1 cellular context compared by ENCODE assay signal in the genomic region with DNA sequence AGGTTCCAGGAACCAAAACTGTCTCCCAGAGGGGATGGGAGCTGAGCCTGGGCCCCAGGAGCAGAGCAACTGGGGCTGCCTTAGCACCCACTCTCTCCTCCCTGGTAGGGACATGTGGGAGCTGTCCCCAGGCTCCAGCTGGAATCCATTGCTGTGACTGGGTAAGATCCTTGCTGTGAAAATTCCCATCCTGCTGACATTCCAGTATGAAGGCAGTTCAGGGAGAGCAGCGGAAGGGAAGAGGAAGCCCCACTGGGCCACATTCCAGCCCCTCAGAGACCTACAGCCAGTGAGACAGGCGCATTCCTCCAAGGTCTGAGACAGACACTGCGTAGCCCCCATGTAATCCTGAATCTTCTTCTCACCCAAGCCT.
TF ChIP-seq lines count a peak whose summit lies in the region.

No MANE protein-coding gene starts in this region.

TF ChIP-seq in HepG2, 621 proteins besides CTCF, POLR2A, EP300 and RAD21 (continued from another document and continues in another):
- TF ChIP-seq, protein P1, sequence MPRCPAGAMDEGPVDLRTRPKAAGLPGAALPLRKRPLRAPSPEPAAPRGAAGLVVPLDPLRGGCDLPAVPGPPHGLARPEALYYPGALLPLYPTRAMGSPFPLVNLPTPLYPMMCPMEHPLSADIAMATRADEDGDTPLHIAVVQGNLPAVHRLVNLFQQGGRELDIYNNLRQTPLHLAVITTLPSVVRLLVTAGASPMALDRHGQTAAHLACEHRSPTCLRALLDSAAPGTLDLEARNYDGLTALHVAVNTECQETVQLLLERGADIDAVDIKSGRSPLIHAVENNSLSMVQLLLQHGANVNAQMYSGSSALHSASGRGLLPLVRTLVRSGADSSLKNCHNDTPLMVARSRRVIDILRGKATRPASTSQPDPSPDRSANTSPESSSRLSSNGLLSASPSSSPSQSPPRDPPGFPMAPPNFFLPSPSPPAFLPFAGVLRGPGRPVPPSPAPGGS (CRISPR knock-in tag; IDR thresholded peaks at IDR 0.05): 0 out of 2 replicates have a peak, but pooled peaks have one; percentile 8
- TF ChIP-seq ZNF136 (CRISPR knock-in tag; IDR thresholded peaks at IDR 0.05; ENCODE audit: low read depth) (no peak), ZNF761 (CRISPR knock-in tag; conservative IDR thresholded peaks at IDR 0.05) (0 out of 2 replicates have a peak, but pooled peaks have one; percentile 27), BRD4 (CRISPR knock-in tag; IDR thresholded peaks at IDR 0.05) (no peak), IKZF1 (IDR thresholded peaks at IDR 0.05) (no peak), TEAD3 (CRISPR knock-in tag; optimal IDR thresholded peaks at IDR 0.05; ENCODE audit: borderline replicate concordance) (peak; percentile 11), ZNF777 (CRISPR knock-in tag; IDR thresholded peaks at IDR 0.05) (no peak), SNAPC2 (CRISPR knock-in tag; IDR thresholded peaks at IDR 0.05) (no peak), NR2F1 (CRISPR knock-in tag; IDR thresholded peaks at IDR 0.05) (no peak), IRF2 (CRISPR knock-in tag; IDR thresholded peaks at IDR 0.05) (no peak), AGO1 (IDR thresholded peaks at IDR 0.05; ENCODE audit: low read depth, low read length, poor library complexity, severe bottlenecking) (no peak), RFX1 (IDR thresholded peaks at IDR 0.05) (no peak), ZNF101 (CRISPR knock-in tag; IDR thresholded peaks at IDR 0.05; ENCODE audit: borderline replicate concordance, low read depth) (no peak), PHF5A (CRISPR knock-in tag; IDR thresholded peaks at IDR 0.05; ENCODE audit: low read depth, unreplicated experiment) (no peak), RBM39 (IDR thresholded peaks at IDR 0.05; ENCODE audit: low read depth, low read length, poor library complexity, severe bottlenecking) (no peak), ZNF678 (CRISPR knock-in tag; IDR thresholded peaks at IDR 0.05) (no peak), ZNF441 (CRISPR knock-in tag; IDR thresholded peaks at IDR 0.05; ENCODE audit: borderline replicate concordance) (no peak), REXO4 (CRISPR knock-in tag; IDR thresholded peaks at IDR 0.05; ENCODE audit: borderline replicate concordance) (no peak), FOSL2 (CRISPR knock-in tag; IDR thresholded peaks at IDR 0.05) (no peak), ATF7 (IDR thresholded peaks at IDR 0.05) (no peak), ATF7 (CRISPR knock-in tag; IDR thresholded peaks at IDR 0.05) (no peak), ZNF781 (CRISPR knock-in tag; IDR thresholded peaks at IDR 0.05; ENCODE audit: borderline replicate concordance, not compliant biosample characterization) (no peak), FOXJ3 (CRISPR knock-in tag; IDR thresholded peaks at IDR 0.05; ENCODE audit: borderline replicate concordance) (no peak), HOXA9 (CRISPR knock-in tag; IDR thresholded peaks at IDR 0.05; ENCODE audit: borderline replicate concordance) (no peak), RXRB (CRISPR knock-in tag; IDR thresholded peaks at IDR 0.05; ENCODE audit: borderline replicate concordance) (no peak), CBFB (CRISPR knock-in tag; IDR thresholded peaks at IDR 0.05) (no peak), ZFX (CRISPR knock-in tag; IDR thresholded peaks at IDR 0.05; ENCODE audit: low read depth) (no peak), MXI1 (IDR thresholded peaks at IDR 0.05; ENCODE audit: borderline replicate concordance, low read depth, low read length) (0 out of 3 replicates have a peak, but pooled peaks have one; percentile 5), MTA3 (CRISPR knock-in tag; IDR thresholded peaks at IDR 0.05) (no peak), ZSCAN21 (CRISPR knock-in tag; IDR thresholded peaks at IDR 0.05; ENCODE audit: borderline replicate concordance) (no peak)
- TF ChIP-seq, protein P2, sequence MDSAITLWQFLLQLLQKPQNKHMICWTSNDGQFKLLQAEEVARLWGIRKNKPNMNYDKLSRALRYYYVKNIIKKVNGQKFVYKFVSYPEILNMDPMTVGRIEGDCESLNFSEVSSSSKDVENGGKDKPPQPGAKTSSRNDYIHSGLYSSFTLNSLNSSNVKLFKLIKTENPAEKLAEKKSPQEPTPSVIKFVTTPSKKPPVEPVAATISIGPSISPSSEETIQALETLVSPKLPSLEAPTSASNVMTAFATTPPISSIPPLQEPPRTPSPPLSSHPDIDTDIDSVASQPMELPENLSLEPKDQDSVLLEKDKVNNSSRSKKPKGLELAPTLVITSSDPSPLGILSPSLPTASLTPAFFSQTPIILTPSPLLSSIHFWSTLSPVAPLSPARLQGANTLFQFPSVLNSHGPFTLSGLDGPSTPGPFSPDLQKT (CRISPR knock-in tag; IDR thresholded peaks at IDR 0.05; ENCODE audit: borderline replicate concordance): no peak
- TF ChIP-seq, protein P3, sequence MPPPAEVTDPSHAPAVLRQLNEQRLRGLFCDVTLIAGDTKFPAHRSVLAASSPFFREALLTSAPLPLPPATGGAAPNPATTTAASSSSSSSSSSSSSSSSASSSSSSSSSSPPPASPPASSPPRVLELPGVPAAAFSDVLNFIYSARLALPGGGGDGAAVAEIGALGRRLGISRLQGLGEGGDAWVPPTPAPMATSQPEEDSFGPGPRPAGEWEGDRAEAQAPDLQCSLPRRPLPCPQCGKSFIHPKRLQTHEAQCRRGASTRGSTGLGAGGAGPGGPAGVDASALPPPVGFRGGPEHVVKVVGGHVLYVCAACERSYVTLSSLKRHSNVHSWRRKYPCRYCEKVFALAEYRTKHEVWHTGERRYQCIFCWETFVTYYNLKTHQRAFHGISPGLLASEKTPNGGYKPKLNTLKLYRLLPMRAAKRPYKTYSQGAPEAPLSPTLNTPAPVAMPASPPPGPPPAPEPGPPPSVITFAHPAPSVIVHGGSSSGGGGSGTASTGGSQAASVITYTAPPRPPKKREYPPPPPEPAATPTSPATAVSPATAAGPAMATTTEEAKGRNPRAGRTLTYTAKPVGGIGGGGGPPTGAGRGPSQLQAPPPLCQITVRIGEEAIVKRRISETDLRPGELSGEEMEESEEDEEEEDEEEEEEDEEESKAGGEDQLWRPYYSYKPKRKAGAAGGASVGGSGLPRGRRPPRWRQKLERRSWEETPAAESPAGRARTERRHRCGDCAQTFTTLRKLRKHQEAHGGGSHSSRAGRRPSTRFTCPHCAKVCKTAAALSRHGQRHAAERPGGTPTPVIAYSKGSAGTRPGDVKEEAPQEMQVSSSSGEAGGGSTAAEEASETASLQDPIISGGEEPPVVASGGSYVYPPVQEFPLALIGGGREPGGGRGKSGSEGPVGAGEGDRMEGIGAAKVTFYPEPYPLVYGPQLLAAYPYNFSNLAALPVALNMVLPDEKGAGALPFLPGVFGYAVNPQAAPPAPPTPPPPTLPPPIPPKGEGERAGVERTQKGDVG (CRISPR knock-in tag; IDR thresholded peaks at IDR 0.05; ENCODE audit: borderline replicate concordance): 0 out of 2 replicates have a peak, but pooled peaks have one; percentile 65
- TF ChIP-seq, protein P4, sequence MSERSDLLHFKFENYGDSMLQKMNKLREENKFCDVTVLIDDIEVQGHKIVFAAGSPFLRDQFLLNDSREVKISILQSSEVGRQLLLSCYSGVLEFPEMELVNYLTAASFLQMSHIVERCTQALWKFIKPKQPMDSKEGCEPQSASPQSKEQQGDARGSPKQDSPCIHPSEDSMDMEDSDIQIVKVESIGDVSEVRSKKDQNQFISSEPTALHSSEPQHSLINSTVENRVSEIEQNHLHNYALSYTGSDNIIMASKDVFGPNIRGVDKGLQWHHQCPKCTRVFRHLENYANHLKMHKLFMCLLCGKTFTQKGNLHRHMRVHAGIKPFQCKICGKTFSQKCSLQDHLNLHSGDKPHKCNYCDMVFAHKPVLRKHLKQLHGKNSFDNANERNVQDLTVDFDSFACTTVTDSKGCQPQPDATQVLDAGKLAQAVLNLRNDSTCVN (CRISPR knock-in tag; IDR thresholded peaks at IDR 0.05; ENCODE audit: borderline replicate concordance): no peak
- TF ChIP-seq, protein P5, sequence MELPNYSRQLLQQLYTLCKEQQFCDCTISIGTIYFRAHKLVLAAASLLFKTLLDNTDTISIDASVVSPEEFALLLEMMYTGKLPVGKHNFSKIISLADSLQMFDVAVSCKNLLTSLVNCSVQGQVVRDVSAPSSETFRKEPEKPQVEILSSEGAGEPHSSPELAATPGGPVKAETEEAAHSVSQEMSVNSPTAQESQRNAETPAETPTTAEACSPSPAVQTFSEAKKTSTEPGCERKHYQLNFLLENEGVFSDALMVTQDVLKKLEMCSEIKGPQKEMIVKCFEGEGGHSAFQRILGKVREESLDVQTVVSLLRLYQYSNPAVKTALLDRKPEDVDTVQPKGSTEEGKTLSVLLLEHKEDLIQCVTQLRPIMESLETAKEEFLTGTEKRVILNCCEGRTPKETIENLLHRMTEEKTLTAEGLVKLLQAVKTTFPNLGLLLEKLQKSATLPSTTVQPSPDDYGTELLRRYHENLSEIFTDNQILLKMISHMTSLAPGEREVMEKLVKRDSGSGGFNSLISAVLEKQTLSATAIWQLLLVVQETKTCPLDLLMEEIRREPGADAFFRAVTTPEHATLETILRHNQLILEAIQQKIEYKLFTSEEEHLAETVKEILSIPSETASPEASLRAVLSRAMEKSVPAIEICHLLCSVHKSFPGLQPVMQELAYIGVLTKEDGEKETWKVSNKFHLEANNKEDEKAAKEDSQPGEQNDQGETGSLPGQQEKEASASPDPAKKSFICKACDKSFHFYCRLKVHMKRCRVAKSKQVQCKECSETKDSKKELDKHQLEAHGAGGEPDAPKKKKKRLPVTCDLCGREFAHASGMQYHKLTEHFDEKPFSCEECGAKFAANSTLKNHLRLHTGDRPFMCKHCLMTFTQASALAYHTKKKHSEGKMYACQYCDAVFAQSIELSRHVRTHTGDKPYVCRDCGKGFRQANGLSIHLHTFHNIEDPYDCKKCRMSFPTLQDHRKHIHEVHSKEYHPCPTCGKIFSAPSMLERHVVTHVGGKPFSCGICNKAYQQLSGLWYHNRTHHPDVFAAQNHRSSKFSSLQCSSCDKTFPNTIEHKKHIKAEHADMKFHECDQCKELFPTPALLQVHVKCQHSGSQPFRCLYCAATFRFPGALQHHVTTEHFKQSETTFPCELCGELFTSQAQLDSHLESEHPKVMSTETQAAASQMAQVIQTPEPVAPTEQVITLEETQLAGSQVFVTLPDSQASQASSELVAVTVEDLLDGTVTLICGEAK (IDR thresholded peaks at IDR 0.05): no peak
- TF ChIP-seq, protein P5 (CRISPR knock-in tag; IDR thresholded peaks at IDR 0.05): no peak
- TF ChIP-seq, protein P6, sequence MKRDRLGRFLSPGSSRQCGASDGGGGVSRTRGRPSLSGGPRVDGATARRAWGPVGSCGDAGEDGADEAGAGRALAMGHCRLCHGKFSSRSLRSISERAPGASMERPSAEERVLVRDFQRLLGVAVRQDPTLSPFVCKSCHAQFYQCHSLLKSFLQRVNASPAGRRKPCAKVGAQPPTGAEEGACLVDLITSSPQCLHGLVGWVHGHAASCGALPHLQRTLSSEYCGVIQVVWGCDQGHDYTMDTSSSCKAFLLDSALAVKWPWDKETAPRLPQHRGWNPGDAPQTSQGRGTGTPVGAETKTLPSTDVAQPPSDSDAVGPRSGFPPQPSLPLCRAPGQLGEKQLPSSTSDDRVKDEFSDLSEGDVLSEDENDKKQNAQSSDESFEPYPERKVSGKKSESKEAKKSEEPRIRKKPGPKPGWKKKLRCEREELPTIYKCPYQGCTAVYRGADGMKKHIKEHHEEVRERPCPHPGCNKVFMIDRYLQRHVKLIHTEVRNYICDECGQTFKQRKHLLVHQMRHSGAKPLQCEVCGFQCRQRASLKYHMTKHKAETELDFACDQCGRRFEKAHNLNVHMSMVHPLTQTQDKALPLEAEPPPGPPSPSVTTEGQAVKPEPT (CRISPR knock-in tag; IDR thresholded peaks at IDR 0.05; ENCODE audit: low read depth): no peak
- TF ChIP-seq, protein P7, sequence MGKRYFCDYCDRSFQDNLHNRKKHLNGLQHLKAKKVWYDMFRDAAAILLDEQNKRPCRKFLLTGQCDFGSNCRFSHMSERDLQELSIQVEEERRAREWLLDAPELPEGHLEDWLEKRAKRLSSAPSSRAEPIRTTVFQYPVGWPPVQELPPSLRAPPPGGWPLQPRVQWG (CRISPR knock-in tag; IDR thresholded peaks at IDR 0.05; ENCODE audit: borderline replicate concordance, low read depth): no peak
- TF ChIP-seq, protein P8, sequence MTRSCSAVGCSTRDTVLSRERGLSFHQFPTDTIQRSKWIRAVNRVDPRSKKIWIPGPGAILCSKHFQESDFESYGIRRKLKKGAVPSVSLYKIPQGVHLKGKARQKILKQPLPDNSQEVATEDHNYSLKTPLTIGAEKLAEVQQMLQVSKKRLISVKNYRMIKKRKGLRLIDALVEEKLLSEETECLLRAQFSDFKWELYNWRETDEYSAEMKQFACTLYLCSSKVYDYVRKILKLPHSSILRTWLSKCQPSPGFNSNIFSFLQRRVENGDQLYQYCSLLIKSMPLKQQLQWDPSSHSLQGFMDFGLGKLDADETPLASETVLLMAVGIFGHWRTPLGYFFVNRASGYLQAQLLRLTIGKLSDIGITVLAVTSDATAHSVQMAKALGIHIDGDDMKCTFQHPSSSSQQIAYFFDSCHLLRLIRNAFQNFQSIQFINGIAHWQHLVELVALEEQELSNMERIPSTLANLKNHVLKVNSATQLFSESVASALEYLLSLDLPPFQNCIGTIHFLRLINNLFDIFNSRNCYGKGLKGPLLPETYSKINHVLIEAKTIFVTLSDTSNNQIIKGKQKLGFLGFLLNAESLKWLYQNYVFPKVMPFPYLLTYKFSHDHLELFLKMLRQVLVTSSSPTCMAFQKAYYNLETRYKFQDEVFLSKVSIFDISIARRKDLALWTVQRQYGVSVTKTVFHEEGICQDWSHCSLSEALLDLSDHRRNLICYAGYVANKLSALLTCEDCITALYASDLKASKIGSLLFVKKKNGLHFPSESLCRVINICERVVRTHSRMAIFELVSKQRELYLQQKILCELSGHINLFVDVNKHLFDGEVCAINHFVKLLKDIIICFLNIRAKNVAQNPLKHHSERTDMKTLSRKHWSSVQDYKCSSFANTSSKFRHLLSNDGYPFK (CRISPR knock-in tag; IDR thresholded peaks at IDR 0.05; ENCODE audit: borderline replicate concordance): no peak
